1 cellular context compared by ENCODE assay signal in the genomic region with DNA sequence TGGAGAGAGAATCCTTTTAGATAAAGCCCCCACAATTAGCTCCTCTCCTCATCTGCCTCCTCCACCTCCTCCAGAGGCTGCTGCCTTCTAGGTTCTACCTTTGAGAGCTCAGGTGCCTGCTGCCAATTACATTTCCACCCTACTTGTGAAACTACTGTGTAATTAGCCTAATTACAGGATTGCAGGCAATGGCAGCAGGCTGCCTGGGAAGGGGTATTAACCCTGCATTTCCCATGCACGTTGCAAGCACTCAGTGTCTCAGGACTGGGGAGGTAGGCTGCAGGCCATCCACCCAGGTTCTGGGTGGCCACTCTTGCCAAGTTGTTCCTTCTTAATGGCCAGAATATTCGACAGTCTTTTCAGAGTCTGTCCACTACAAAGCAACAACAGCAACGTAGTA.
TF ChIP-seq lines count a peak whose summit lies in the region.

No MANE protein-coding gene starts in this region.

TF ChIP-seq in IMR-90, 13 proteins besides CTCF, POLR2A, EP300 and RAD21:
- TF ChIP-seq, protein P1, sequence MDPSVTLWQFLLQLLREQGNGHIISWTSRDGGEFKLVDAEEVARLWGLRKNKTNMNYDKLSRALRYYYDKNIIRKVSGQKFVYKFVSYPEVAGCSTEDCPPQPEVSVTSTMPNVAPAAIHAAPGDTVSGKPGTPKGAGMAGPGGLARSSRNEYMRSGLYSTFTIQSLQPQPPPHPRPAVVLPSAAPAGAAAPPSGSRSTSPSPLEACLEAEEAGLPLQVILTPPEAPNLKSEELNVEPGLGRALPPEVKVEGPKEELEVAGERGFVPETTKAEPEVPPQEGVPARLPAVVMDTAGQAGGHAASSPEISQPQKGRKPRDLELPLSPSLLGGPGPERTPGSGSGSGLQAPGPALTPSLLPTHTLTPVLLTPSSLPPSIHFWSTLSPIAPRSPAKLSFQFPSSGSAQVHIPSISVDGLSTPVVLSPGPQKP (IDR thresholded peaks at IDR 0.05; ENCODE audit: borderline replicate concordance, low read depth, low read length), result no peak
- TF ChIP-seq MXI1 (IDR thresholded peaks at IDR 0.05; ENCODE audit: borderline replicate concordance, low read depth, low read length), result no peak
TF ChIP-seq in IMR-90: peak in this region for 0.
